Comparison of ENCODE assay signal across 11 cellular contexts in genomic region chr1:26768755-26769154, GRCh38. TPM values are rescaled to one million over a fixed set of nuclear protein-coding genes. Genes with fewer than 3 reads are reported as not detected.
DNase-seq lines count a peak whose midpoint lies in the region; ATAC-seq and TF ChIP-seq lines count a peak whose summit lies in the region.
"Had no signal": no experiment of that assay in that cellular context is flagged by ENCODE, and none has a peak within 500 bp of the region (broad histone marks: within the 10 kb centered on the region; RNA-seq: fewer than 3 reads in every experiment).

No MANE protein-coding gene starts in this region.

- H3K27me3 ChIP-seq in ACC112 (ENCODE audit: insufficient read depth, low read length) (no peaks in the 10 kb centered on the region), mesenchymal stem cell (ENCODE audit: control insufficient read depth in 1 of 2, insufficient read depth in 1 of 2, low read length in 2 of 2) (no peaks in the 10 kb centered on the region)
- H3K27me3 ChIP-seq: colonic mucosa had no signal

- H3K27me3 Mint-ChIP-seq in HFFc6 (ENCODE audit: insufficient read depth): peaks cover 7% of the 10 kb centered on the region
- H3K27me3 Mint-ChIP-seq in brain: no peaks in the 10 kb centered on the region
- H3K27me3 Mint-ChIP-seq: stimulated activated naive B cell treated with anti-CD40 and anti-IgM and Interleukin-4, amounts not matched to agents 10 μg/mL and 1 μg/mL and 100 μg/mL, for 72 hours had no signal

- H3K4me3 Mint-ChIP-seq in HFFc6: peak overlapping the region; percentile 47; the same call in 1 of the 2 replicates
- no peak overlapping the region for H3K4me3 Mint-ChIP-seq in brain
- H3K4me3 Mint-ChIP-seq: stimulated activated naive B cell treated with anti-CD40 and anti-IgM and Interleukin-4, amounts not matched to agents 10 μg/mL and 1 μg/mL and 100 μg/mL, for 72 hours had no signal

- H3K4ac ChIP-seq in mesenchymal stem cell (ENCODE audit: low read depth in 1 of 2, low read length in 2 of 2): no peak overlapping the region

- H3K9me3 ChIP-seq in mesenchymal stem cell (ENCODE audit: control insufficient read depth, low read length): no peaks in the 10 kb centered on the region
- H3K9me3 ChIP-seq: colonic mucosa had no signal

- H3K9me3 Mint-ChIP-seq in HFFc6 (no peaks in the 10 kb centered on the region), brain (no peaks in the 10 kb centered on the region)
- H3K9me3 Mint-ChIP-seq: stimulated activated naive B cell treated with anti-CD40 and anti-IgM and Interleukin-4, amounts not matched to agents 10 μg/mL and 1 μg/mL and 100 μg/mL, for 72 hours had no signal

- ATAC-seq in HG03565 (IDR thresholded peaks at IDR 0.05; ENCODE audit: unreplicated experiment) (no peak), HG03571 (IDR thresholded peaks at IDR 0.05; ENCODE audit: unreplicated experiment) (no peak)
- ATAC-seq: stimulated activated naive B cell treated with anti-CD40 and anti-IgM and Interleukin-4, amounts not matched to agents 10 μg/mL and 1 μg/mL and 100 μg/mL, for 72 hours had no signal

- H3K4me1 Mint-ChIP-seq in HFFc6 (ENCODE audit: low read depth) (peaks cover 70% of the 10 kb centered on the region), brain (peaks cover 49% of the 10 kb centered on the region)

- H2AFZ ChIP-seq in ACC112 (ENCODE audit: low read length, unreplicated experiment) (no peak overlapping the region), mesenchymal stem cell (ENCODE audit: low read depth, low read length) (no peak overlapping the region)

- no peak overlapping the region for H4K91ac ChIP-seq in mesenchymal stem cell (ENCODE audit: low read length)

- H3K4me1 ChIP-seq in ACC112 (ENCODE audit: control insufficient read depth, insufficient read depth, low read length, unreplicated experiment) (peaks cover 56% of the 10 kb centered on the region), mesenchymal stem cell (ENCODE audit: control insufficient read depth, insufficient read depth, low read depth, low read length) (peaks cover 22% of the 10 kb centered on the region)
- H3K4me1 ChIP-seq: colonic mucosa had no signal

- no peak overlapping the region for H2BK15ac ChIP-seq in mesenchymal stem cell (ENCODE audit: low read depth, poor library complexity, severe bottlenecking)

- H3K18ac ChIP-seq in mesenchymal stem cell (ENCODE audit: low read depth in 1 of 2, low read length in 2 of 2): no peak overlapping the region

- peak overlapping the region; percentile 54 for H3K27ac ChIP-seq in ACC112 (ENCODE audit: low read depth, low read length)
- peak overlapping the region; percentile 19 for H3K27ac ChIP-seq in mesenchymal stem cell (ENCODE audit: low read length, poor library complexity, severe bottlenecking)
- H3K27ac ChIP-seq: colonic mucosa, VCaP had no signal

- H2AK5ac ChIP-seq in mesenchymal stem cell (ENCODE audit: low read length, severe bottlenecking): no peak overlapping the region

- TF ChIP-seq CTCF in HFFc6 (IDR thresholded peaks at IDR 0.05) (no peak), brain (conservative IDR thresholded peaks at IDR 0.05) (no peak)

- H3K4me3 ChIP-seq in ACC112 (ENCODE audit: low read depth, low read length) (no peak overlapping the region), mesenchymal stem cell (ENCODE audit: insufficient read depth in 1 of 2, low read depth in 1 of 2, low read length in 2 of 2) (no peak overlapping the region)
- H3K4me3 ChIP-seq: colonic mucosa had no signal

- DNase-seq in HFFc6 (peak; percentile 88), mesenchymal stem cell (peak; percentile 50), OCI-M2 (lab: John Stamatoyannopoulos, UW; ENCODE audit: unreplicated experiment) (no peak), amniotic stem cell (lab: John Stamatoyannopoulos, UW) (no peak)
- DNase-seq: colonic mucosa; stimulated activated naive B cell treated with anti-CD40 and anti-IgM and Interleukin-4, amounts not matched to agents 10 μg/mL and 1 μg/mL and 100 μg/mL, for 72 hours had no signal

- H4K8ac ChIP-seq in mesenchymal stem cell (ENCODE audit: low read length): no peak overlapping the region

- H3K23ac ChIP-seq in mesenchymal stem cell (ENCODE audit: low read length in 2 of 2): no peak overlapping the region

- H3K79me1 ChIP-seq in mesenchymal stem cell (replicated peaks; ENCODE audit: low read length, poor library complexity, severe bottlenecking): peaks cover 20% of the 10 kb centered on the region

- no peak overlapping the region for H2BK5ac ChIP-seq in mesenchymal stem cell (ENCODE audit: low read depth, low read length, poor library complexity, severe bottlenecking)

- H3K9ac ChIP-seq in mesenchymal stem cell (ENCODE audit: low read length): peak overlapping the region; percentile 8

- H3K4me2 ChIP-seq in mesenchymal stem cell (ENCODE audit: low read length, poor library complexity, severe bottlenecking): no peak overlapping the region

- H2BK120ac ChIP-seq in mesenchymal stem cell (ENCODE audit: low read depth, low read length): no peak overlapping the region

- H3K36me3 ChIP-seq in ACC112 (ENCODE audit: insufficient read depth, low read length) (peaks cover 44% of the 10 kb centered on the region), mesenchymal stem cell (ENCODE audit: control insufficient read depth in 1 of 2, insufficient read depth in 2 of 2, low read depth in 1 of 2, low read length in 2 of 2) (peaks cover 45 to 76% of the 10 kb centered on the region in 2 experiments)

- H2BK12ac ChIP-seq in mesenchymal stem cell (ENCODE audit: low read length in 2 of 2): no peak overlapping the region

- H3K79me2 ChIP-seq in ACC112 (ENCODE audit: control insufficient read depth, insufficient read depth, low read length, unreplicated experiment): no peaks in the 10 kb centered on the region

- H3K27ac Mint-ChIP-seq in HFFc6: peak overlapping the region; percentile 68
- H3K27ac Mint-ChIP-seq in brain: peak overlapping the region in 4 of 5 experiments; percentile 22 to 83 (median 66)

- H3K36me3 Mint-ChIP-seq in HFFc6 (ENCODE audit: low read depth) (peaks cover 64% of the 10 kb centered on the region), brain (peaks cover 99% of the 10 kb centered on the region)

- H3K14ac ChIP-seq in mesenchymal stem cell (ENCODE audit: low read length in 2 of 2): no peak overlapping the region

- 51% methylated on average over 3 of the region's 3 CpGs for WGBS in mesenchymal stem cell

RNA-seq across cellular contexts. Expression of gene PIGV, which starts 19.0 kb away (rescaled TPM):
- 10 to 100 TPM; 11.5 to 16.4 (median 13.6) TPM for total RNA-seq in HFFc6 (2021; fragmentation: NEBNext Ultra II Directional; extraction: Animal tissue kit (Norgen Biotek cat#: 25700))
- 11.9 TPM for polyA plus RNA-seq in brain (ENCODE audit: insufficient read depth, low read depth, low replicate concordance)
- polyA plus RNA-seq in mesenchymal stem cell (2013, experiment 1 of 2): 8.1 TPM
- 8.6 TPM for polyA plus RNA-seq in mesenchymal stem cell (2013, experiment 2 of 2)

RNA-seq across cellular contexts. Expression of gene ZDHHC18, which starts 57.7 kb away (rescaled TPM):
- total RNA-seq in HFFc6 (2021; fragmentation: NEBNext Ultra II Directional; extraction: Animal tissue kit (Norgen Biotek cat#: 25700)): 10 to 100 TPM; 19.2 to 31.6 (median 23.8) TPM
- 30.7 TPM for polyA plus RNA-seq in brain (ENCODE audit: insufficient read depth, low read depth, low replicate concordance)
- polyA plus RNA-seq in mesenchymal stem cell (2013, experiment 1 of 2): 24.7 TPM
- polyA plus RNA-seq in mesenchymal stem cell (2013, experiment 2 of 2): 24.1 TPM

Comparison
In these comparisons a context has a peak if more than half of its experiments do, and no peak if none do; other contexts are left out.
1. DNase-seq: peak in HFFc6 (single experiment) and mesenchymal stem cell (single experiment); none in OCI-M2 (single experiment) and amniotic stem cell (single experiment).